In genomic region chr2:11753452-11753885, GRCh38 we compare ENCODE assay signal across 1 cellular context.
TF ChIP-seq lines count a peak whose summit lies in the region.

No MANE protein-coding gene starts in this region.

TF ChIP-seq in H1, 55 proteins besides CTCF, POLR2A, EP300 and RAD21 (continued from another document):
- TF ChIP-seq GTF2F1 (IDR thresholded peaks at IDR 0.05; ENCODE audit: borderline replicate concordance, low read depth, low read length) (no peak), RBBP5 (IDR thresholded peaks at IDR 0.05; ENCODE audit: borderline replicate concordance, low read depth, low read length) (no peak), JUN (IDR thresholded peaks at IDR 0.05; ENCODE audit: low read depth, low read length) (no peak), CREB1 (IDR thresholded peaks at IDR 0.05) (no peak), SP2 (IDR thresholded peaks at IDR 0.05; ENCODE audit: low read length) (no peak), CBX8 (IDR thresholded peaks at IDR 0.05; ENCODE audit: borderline replicate concordance, low read depth, low read length) (no peak), MAFK (IDR thresholded peaks at IDR 0.05; ENCODE audit: low read depth, low read length) (no peak), ZNF274 (IDR thresholded peaks at IDR 0.05; ENCODE audit: borderline replicate concordance, extremely low read depth, low read length) (no peak), BCL11A (IDR thresholded peaks at IDR 0.05; ENCODE audit: low read depth in 2 of 2, low read length in 2 of 2) (no peak), POU5F1 (IDR thresholded peaks at IDR 0.05; ENCODE audit: low read depth, low read length) (no peak), SAP30 (IDR thresholded peaks at IDR 0.05; ENCODE audit: insufficient read depth, insufficient replicate concordance, low read length) (no peak)
- TF ChIP-seq, protein P1, sequence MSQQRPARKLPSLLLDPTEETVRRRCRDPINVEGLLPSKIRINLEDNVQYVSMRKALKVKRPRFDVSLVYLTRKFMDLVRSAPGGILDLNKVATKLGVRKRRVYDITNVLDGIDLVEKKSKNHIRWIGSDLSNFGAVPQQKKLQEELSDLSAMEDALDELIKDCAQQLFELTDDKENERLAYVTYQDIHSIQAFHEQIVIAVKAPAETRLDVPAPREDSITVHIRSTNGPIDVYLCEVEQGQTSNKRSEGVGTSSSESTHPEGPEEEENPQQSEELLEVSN (IDR thresholded peaks at IDR 0.05): no peak
TF ChIP-seq in H1: peak in this region for 0.
